Comparison of ENCODE assay signal across 11 cellular contexts in genomic region chr2:191899442-191899841, GRCh38. TPM values are rescaled to one million over a fixed set of nuclear protein-coding genes. Genes with fewer than 3 reads are reported as not detected.
A peak's percentile ranks its signal among the peaks of the same experiment; 100 is the strongest.
DNase-seq lines count a peak whose midpoint lies in the region; ATAC-seq and TF ChIP-seq lines count a peak whose summit lies in the region.
"Had no signal": no experiment of that assay in that cellular context is flagged by ENCODE, and none has a peak within 500 bp of the region (broad histone marks: within the 10 kb centered on the region; RNA-seq: fewer than 3 reads in every experiment).

No MANE protein-coding gene starts in this region.

- intact Hi-C loops in transverse colon (cut with DNase I; ENCODE audit: low total_unique reads): no loop called here
- intact Hi-C loops in left ventricle myocardium superior (cut with micrococcal nuclease): no loop called here

- H3K4me3 ChIP-seq in AG10803 (ENCODE audit: low read length): no peak overlapping the region
- no peak overlapping the region for H3K4me3 ChIP-seq in MG63
- no peak overlapping the region for H3K4me3 ChIP-seq in transverse colon
- H3K4me3 ChIP-seq: sigmoid colon had no signal

- H3K4me3 Mint-ChIP-seq in chondrocyte (ENCODE audit: unreplicated experiment): no peak overlapping the region
- no peak overlapping the region for H3K4me3 Mint-ChIP-seq in stimulated activated naive B cell treated with anti-CD40 and anti-IgM and Interleukin-4, amounts not matched to agents 10 μg/mL and 1 μg/mL and 100 μg/mL, for 72 hours
- H3K4me3 Mint-ChIP-seq: activated CD4-positive, alpha-beta T cell treated with anti-CD3 and anti-CD28 coated beads, Interleukin-2, amount 10 ng/mL, durations not matched to agents 7 days and 5 days; CD4-positive, alpha-beta memory T cell had no signal

- TF ChIP-seq CTCF in AG10803 (conservative IDR thresholded peaks at IDR 0.05; ENCODE audit: low read length): no peak
- no peak for TF ChIP-seq CTCF in chondrocyte (IDR thresholded peaks at IDR 0.05)
- TF ChIP-seq CTCF in transverse colon (IDR thresholded peaks at IDR 0.05): no peak

- H3K27me3 Mint-ChIP-seq in chondrocyte (ENCODE audit: low read depth): no peaks in the 10 kb centered on the region
- no peaks in the 10 kb centered on the region for H3K27me3 Mint-ChIP-seq in stimulated activated naive B cell treated with anti-CD40 and anti-IgM and Interleukin-4, amounts not matched to agents 10 μg/mL and 1 μg/mL and 100 μg/mL, for 72 hours
- H3K27me3 Mint-ChIP-seq: activated CD4-positive, alpha-beta T cell treated with anti-CD3 and anti-CD28 coated beads, Interleukin-2, amount 10 ng/mL, durations not matched to agents 7 days and 5 days had no signal

- H3K27ac Mint-ChIP-seq in chondrocyte (ENCODE audit: unreplicated experiment): peak overlapping the region; percentile 75
- H3K27ac Mint-ChIP-seq in stimulated activated naive B cell treated with anti-CD40 and anti-IgM and Interleukin-4, amounts not matched to agents 10 μg/mL and 1 μg/mL and 100 μg/mL, for 72 hours: no peak overlapping the region
- H3K27ac Mint-ChIP-seq: activated CD4-positive, alpha-beta T cell treated with anti-CD3 and anti-CD28 coated beads, Interleukin-2, amount 10 ng/mL, durations not matched to agents 7 days and 5 days; CD4-positive, alpha-beta memory T cell had no signal

- no peaks in the 10 kb centered on the region for H3K36me3 Mint-ChIP-seq in chondrocyte (ENCODE audit: low read depth)
- H3K36me3 Mint-ChIP-seq in stimulated activated naive B cell treated with anti-CD40 and anti-IgM and Interleukin-4, amounts not matched to agents 10 μg/mL and 1 μg/mL and 100 μg/mL, for 72 hours: no peaks in the 10 kb centered on the region
- H3K36me3 Mint-ChIP-seq: CD4-positive, alpha-beta memory T cell had no signal

- 71 to 95% methylated on average over 2 of the region's 2 CpGs for WGBS in transverse colon (ENCODE audit: low coverage in 1 of 2), 2 donors

- in situ Hi-C loops in transverse colon (cut with MboI; ENCODE audit: low pct_ligation_motif_present in 1 of 4, low pct_unique_long_range_greater_than_20kb in 1 of 4, low sequenced_read_pairs in 3 of 4): no loop called here

- H3K4me1 Mint-ChIP-seq in chondrocyte (ENCODE audit: low read depth): peaks cover 32% of the 10 kb centered on the region
- no peaks in the 10 kb centered on the region for H3K4me1 Mint-ChIP-seq in stimulated activated naive B cell treated with anti-CD40 and anti-IgM and Interleukin-4, amounts not matched to agents 10 μg/mL and 1 μg/mL and 100 μg/mL, for 72 hours
- H3K4me1 Mint-ChIP-seq: activated CD4-positive, alpha-beta T cell treated with anti-CD3 and anti-CD28 coated beads, Interleukin-2, amount 10 ng/mL, durations not matched to agents 7 days and 5 days; CD4-positive, alpha-beta memory T cell had no signal

- H3K4me1 ChIP-seq in transverse colon: no peaks in the 10 kb centered on the region

- H3K36me3 ChIP-seq in MG63 (no peaks in the 10 kb centered on the region), transverse colon (no peaks in the 10 kb centered on the region)
- H3K36me3 ChIP-seq: sigmoid colon had no signal

- H3K9me3 ChIP-seq in MG63 (peaks cover 9% of the 10 kb centered on the region), transverse colon (no peaks in the 10 kb centered on the region)
- H3K9me3 ChIP-seq: sigmoid colon had no signal

- no peak for TF ChIP-seq POLR2A in transverse colon (IDR thresholded peaks at IDR 0.05)

- H3K27ac ChIP-seq in transverse colon: no peak overlapping the region

- DNase-seq in AG10803 (ENCODE audit: low read depth) (peak; percentile 87), MG63 (peak; percentile 72), chondrocyte (ENCODE audit: low spot score) (no peak), kidney tubule cell (ENCODE audit: low spot score) (peak; percentile 80), transverse colon (no peak), left ventricle myocardium superior (no peak), NCI-H524 treated with DMSO at 0.1 percent for 48 hours (lab: John Stamatoyannopoulos, UW) (no peak)
- no peak for DNase-seq in stimulated activated naive B cell treated with anti-CD40 and anti-IgM and Interleukin-4, amounts not matched to agents 10 μg/mL and 1 μg/mL and 100 μg/mL, for 72 hours
- DNase-seq: activated CD4-positive, alpha-beta T cell treated with anti-CD3 and anti-CD28 coated beads, Interleukin-2, amount 10 ng/mL, durations not matched to agents 7 days and 5 days; CD4-positive, alpha-beta memory T cell; sigmoid colon had no signal

- peaks cover 4% of the 10 kb centered on the region for H3K9me3 Mint-ChIP-seq in chondrocyte (ENCODE audit: low read depth)
- peaks cover 4 to 6% of the 10 kb centered on the region in 2 donors for H3K9me3 Mint-ChIP-seq in stimulated activated naive B cell treated with anti-CD40 and anti-IgM and Interleukin-4, amounts not matched to agents 10 μg/mL and 1 μg/mL and 100 μg/mL, for 72 hours
- H3K9me3 Mint-ChIP-seq: activated CD4-positive, alpha-beta T cell treated with anti-CD3 and anti-CD28 coated beads, Interleukin-2, amount 10 ng/mL, durations not matched to agents 7 days and 5 days had no signal

- no peaks in the 10 kb centered on the region for H3K27me3 ChIP-seq in MG63
- H3K27me3 ChIP-seq in transverse colon: no peaks in the 10 kb centered on the region
- H3K27me3 ChIP-seq: sigmoid colon had no signal

- ATAC-seq in left ventricle myocardium superior: no peak
- no peak for ATAC-seq in stimulated activated naive B cell treated with anti-CD40 and anti-IgM and Interleukin-4, amounts not matched to agents 10 μg/mL and 1 μg/mL and 100 μg/mL, for 72 hours (replicated peaks)

- no peak for TF ChIP-seq EP300 in transverse colon (IDR thresholded peaks at IDR 0.05; ENCODE audit: low read depth)

RNA-seq across cellular contexts. Expression of gene CAVIN2, which starts 52.6 kb away (rescaled TPM):
- 44.0 and 44.2 TPM in 2 replicates for total RNA-seq in MG63 (2014; rRNA removed; shearing (Covaris generic); ENCODE audit: low replicate concordance)
- total RNA-seq in chondrocyte (1.8 to 5.7 TPM (median 2.2 TPM) in 3 replicates), transverse colon (10 to 100 TPM; 21.3 to 59.3 (median 25.0) TPM), left ventricle myocardium superior (119 TPM)
- total RNA-seq: activated CD4-positive, alpha-beta T cell treated with anti-CD3 and anti-CD28 coated beads, Interleukin-2, amount 10 ng/mL, durations not matched to agents 7 days and 5 days; CD4-positive, alpha-beta memory T cell had no signal

Comparison
In these comparisons a context has a peak if more than half of its experiments do, and no peak if none do; other contexts are left out.
1. DNase-seq: peak in AG10803 (single experiment), MG63 (single experiment) and kidney tubule cell (single experiment); none in chondrocyte (single experiment), transverse colon (single experiment), left ventricle myocardium superior (single experiment), NCI-H524 treated with DMSO at 0.1 percent for 48 hours (single experiment) and stimulated activated naive B cell treated with anti-CD40 and anti-IgM and Interleukin-4, amounts not matched to agents 10 μg/mL and 1 μg/mL and 100 μg/mL, for 72 hours (single experiment).